Comparison of ENCODE assay signal across 9 cellular contexts in genomic region chr2:66446178-66446860, GRCh38. TPM values are rescaled to one million over a fixed set of nuclear protein-coding genes. Genes with fewer than 3 reads are reported as not detected.
DNase-seq lines count a peak whose midpoint lies in the region; ATAC-seq and TF ChIP-seq lines count a peak whose summit lies in the region.
"Had no signal": no experiment of that assay in that cellular context is flagged by ENCODE, and none has a peak within 500 bp of the region (broad histone marks: within the 10 kb centered on the region; RNA-seq: fewer than 3 reads in every experiment).

No MANE protein-coding gene starts in this region.

- H2AFZ ChIP-seq in GM23248, result peak overlapping the region; percentile 75

- H3K36me3 ChIP-seq in GM23248 (ENCODE audit: low read depth), result peaks cover 13% of the 10 kb centered on the region
- H3K36me3 ChIP-seq in duodenal mucosa (ENCODE audit: control insufficient read depth in 1 of 2, insufficient read depth in 2 of 2, low read length in 2 of 2), result no peaks in the 10 kb centered on the region
- no peaks in the 10 kb centered on the region for H3K36me3 ChIP-seq in kidney epithelial cell (ENCODE audit: control insufficient read depth, insufficient read depth, low read length)

- H3K4me2 ChIP-seq in GM23248 (ENCODE audit: unreplicated experiment), result peak overlapping the region; percentile 96

- TF ChIP-seq CTCF in kidney epithelial cell (IDR thresholded peaks at IDR 0.05; ENCODE audit: insufficient read depth, low read length, poor library complexity, severe bottlenecking), result no peak

- H3K9me3 ChIP-seq in GM23248 (ENCODE audit: low read depth), result no peaks in the 10 kb centered on the region
- no peaks in the 10 kb centered on the region for H3K9me3 ChIP-seq in duodenal mucosa (ENCODE audit: control insufficient read depth in 1 of 2, low read length in 2 of 2)

- ATAC-seq in HG03342 (IDR thresholded peaks at IDR 0.05; ENCODE audit: unreplicated experiment), result no peak
- ATAC-seq: activated T-helper 17 cell treated with anti-CD3 and anti-CD28 coated beads, Interleukin-2, amount 50 U/mL, for 72 hours had no signal

- peaks cover 11% of the 10 kb centered on the region; the same call in 1 of the 2 replicates for H3F3A ChIP-seq in GM23248 (ENCODE audit: insufficient read depth)

- 24 to 31% methylated on average over 34 to 43 of the region's 43 CpGs for WGBS in GM23248 (ENCODE audit: low coverage in 1 of 2, low lambda C conversion rate in 2 of 2, missing lambda C conversion rate in 2 of 2), 2 experiments

- in situ Hi-C loops in GM23248 (cut with MboI), result loop anchor here (25.0 kb wide), 2 partner anchors 791 to 1191 kb away; no protein-coding TSS in a partner anchor

- H3K9ac ChIP-seq in GM23248 (peak overlapping the region; percentile 95), duodenal mucosa (ENCODE audit: low read depth in 1 of 2, low read length in 2 of 2) (peak overlapping the region; percentile 8 to 51)

- H3K27me3 ChIP-seq in GM23248 (replicated peaks; ENCODE audit: insufficient read depth) (no peaks in the 10 kb centered on the region), duodenal mucosa (ENCODE audit: control insufficient read depth in 1 of 2, insufficient read depth in 2 of 2, low read length in 2 of 2) (peaks cover 12 to 34% of the 10 kb centered on the region in 2 donors), kidney epithelial cell (ENCODE audit: control insufficient read depth, insufficient read depth, low read length) (peaks cover 36% of the 10 kb centered on the region)

- H3K4me3 ChIP-seq in GM23248 (peak overlapping the region; percentile 71), duodenal mucosa (ENCODE audit: low read depth in 1 of 2, low read length in 2 of 2) (peak overlapping the region; percentile 30 to 36), kidney epithelial cell (ENCODE audit: low read depth, low read length) (peak overlapping the region; percentile 5), skin epidermis (peak overlapping the region in 4 of 7 experiments; percentile 10 to 20 (median 16))

- peak overlapping the region; percentile 83 for H3K27ac ChIP-seq in GM23248
- H3K27ac ChIP-seq in duodenal mucosa (ENCODE audit: low read depth, low read length), result peak overlapping the region; percentile 76
- H3K27ac ChIP-seq in skin epidermis, result peak overlapping the region in 12 of 21 experiments; percentile 7 to 85 (median 74)

- H3K9me2 ChIP-seq in GM23248 (ENCODE audit: insufficient read depth), result no peaks in the 10 kb centered on the region

- peaks cover 100% of the 10 kb centered on the region for H3K79me2 ChIP-seq in GM23248 (ENCODE audit: insufficient read depth)

- H3K4me1 ChIP-seq in GM23248 (ENCODE audit: insufficient read depth) (peaks cover 45% of the 10 kb centered on the region), duodenal mucosa (ENCODE audit: control insufficient read depth in 1 of 2, insufficient read depth in 2 of 2, low read length in 2 of 2) (no peaks in the 10 kb centered on the region)

- no peaks in the 10 kb centered on the region for H4K20me1 ChIP-seq in GM23248 (ENCODE audit: insufficient read depth)

- peak; percentile 72 for DNase-seq in GM23248
- no peak for DNase-seq in kidney epithelial cell (ENCODE audit: low read depth)
- DNase-seq in SIG-M5 (lab: John Stamatoyannopoulos, UW), result no peak
- DNase-seq in NCI-H510A (lab: John Stamatoyannopoulos, UW), result no peak
- DNase-seq in T1000 (lab: John Stamatoyannopoulos, UW), result no peak

RNA-seq across cellular contexts. Expression of gene MEIS1, which starts 11.4 kb away (rescaled TPM):
- 19.1 and 21.4 TPM in 2 replicates for total RNA-seq in GM23248 (2014; rRNA removed; shearing (Covaris generic))
- polyA plus RNA-seq in GM23248 (2016; fragmentation: Nextera tagmentation; extraction: Ambion mirVana), result 44.3 and 44.4 TPM in 2 replicates
- total RNA-seq in kidney epithelial cell, result 3.6 and 8.2 TPM in 2 replicates
- total RNA-seq: activated T-helper 17 cell treated with anti-CD3 and anti-CD28 coated beads, Interleukin-2, amount 50 U/mL, for 72 hours had no signal

Comparison
In these comparisons a context has a peak if more than half of its experiments do, and no peak if none do; other contexts are left out.
1. H3K4me3 ChIP-seq: peak in every context shown above with its lines; median percentile 71 in GM23248; 33 in duodenal mucosa; 16 in skin epidermis; 5 in kidney epithelial cell.